18 cellular contexts compared by ENCODE assay signal in genomic region chr1:1062364-1063163, GRCh38. TPM values are rescaled to one million over a fixed set of nuclear protein-coding genes. Genes with fewer than 3 reads are reported as not detected.
A peak's percentile ranks its signal among the peaks of the same experiment; 100 is the strongest.
DNase-seq lines count a peak whose midpoint lies in the region; ATAC-seq and TF ChIP-seq lines count a peak whose summit lies in the region.
"Had no signal": no experiment of that assay in that cellular context is flagged by ENCODE, and none has a peak within 500 bp of the region (broad histone marks: within the 10 kb centered on the region; RNA-seq: fewer than 3 reads in every experiment).

No MANE protein-coding gene starts in this region.

- H3K4me1 Mint-ChIP-seq in activated CD4-positive, alpha-beta memory T cell treated with anti-CD3 and anti-CD28 coated beads, Interleukin-2, amount 10 ng/mL, durations not matched to agents 7 days and 5 days, result peaks cover 56% of the 10 kb centered on the region

- no peak for DNase-seq in GM06990 (ENCODE audit: extremely low read depth, insufficient read length)
- no peak for DNase-seq in activated CD4-positive, alpha-beta memory T cell treated with anti-CD3 and anti-CD28 coated beads, Interleukin-2, amount 10 ng/mL, durations not matched to agents 7 days and 5 days
- DNase-seq in erythroblast (lab: John Stamatoyannopoulos, UW), result peak; percentile 29 to 33
- DNase-seq in dedifferentiated amniotic fluid mesenchymal stem cell (ENCODE audit: extremely low spot score), result no peak
- DNase-seq in GM19238 (ENCODE audit: insufficient read length, low spot score), result no peak
- DNase-seq in COR-L47 (lab: John Stamatoyannopoulos, UW), result no peak
- DNase-seq: activated CD4-positive, CD25-positive, alpha-beta regulatory T cell treated with anti-CD3 and anti-CD28 coated beads, Interleukin-2, amount 50 U/mL, for 72 hours; activated gamma-delta T cell treated with Interleukin-2 at 50 U/mL for 16 hours; cerebellar nuclear complex; left ventricle myocardium inferior; NCI-H1436; NCI-H446; stimulated activated CD4-positive, alpha-beta T cell treated with anti-CD3 and anti-CD28 coated beads, Interleukin-2, amount 100 ng/mL, for 24 hours; stimulated activated CD8-positive, alpha-beta memory T cell treated with anti-CD3 and anti-CD28 coated beads, Interleukin-4, amount 100 ng/mL, for 48 hours; uterus had no signal

- peaks cover 11% of the 10 kb centered on the region for H3K27me3 Mint-ChIP-seq in activated CD4-positive, alpha-beta memory T cell treated with anti-CD3 and anti-CD28 coated beads, Interleukin-2, amount 10 ng/mL, durations not matched to agents 7 days and 5 days

- H2AFZ ChIP-seq in ACC112 (ENCODE audit: low read length, unreplicated experiment), result no peak overlapping the region

- H3K79me2 ChIP-seq in ACC112 (ENCODE audit: control insufficient read depth, insufficient read depth, low read length, unreplicated experiment), result no peaks in the 10 kb centered on the region

- H3K4me3 Mint-ChIP-seq in activated CD4-positive, alpha-beta memory T cell treated with anti-CD3 and anti-CD28 coated beads, Interleukin-2, amount 10 ng/mL, durations not matched to agents 7 days and 5 days, result peak overlapping the region; percentile 66

- no peak for TF ChIP-seq POLR2A in erythroblast (IDR thresholded peaks at IDR 0.05; ENCODE audit: low read length)

- no peak for TF ChIP-seq CTCF in GM06990 (IDR thresholded peaks at IDR 0.05; ENCODE audit: insufficient read depth, low read length, poor library complexity, severe bottlenecking)

- H3K36me3 ChIP-seq in ACC112 (ENCODE audit: insufficient read depth, low read length), result no peaks in the 10 kb centered on the region
- no peaks in the 10 kb centered on the region for H3K36me3 ChIP-seq in GM06990 (ENCODE audit: control insufficient read depth, insufficient read depth, low read length)
- H3K36me3 ChIP-seq: left ventricle myocardium inferior, uterus had no signal

- CTCF ChIA-PET in activated CD4-positive, alpha-beta memory T cell treated with anti-CD3 and anti-CD28 coated beads, Interleukin-2, amount 10 ng/mL, durations not matched to agents 7 days and 5 days (lab: Charles Lee), result interaction anchor here (0.6 to 3.9 kb wide), 9 partner anchors 22 to 199 kb away, joined by 3 to 19 read pairs (median 5); partner anchors contain the start of genes AGRN and PLEKHN1

- H3K4me3 ChIP-seq in ACC112 (ENCODE audit: low read depth, low read length), result peak overlapping the region; percentile 42; the same call in 1 of the 2 replicates
- peak overlapping the region; percentile 62; the same call in 1 of the 2 replicates for H3K4me3 ChIP-seq in GM06990 (replicated peaks; ENCODE audit: low read depth, low read length)
- H3K4me3 ChIP-seq: left ventricle myocardium inferior, uterus had no signal

- H3K9me3 Mint-ChIP-seq in activated CD4-positive, alpha-beta memory T cell treated with anti-CD3 and anti-CD28 coated beads, Interleukin-2, amount 10 ng/mL, durations not matched to agents 7 days and 5 days, result no peaks in the 10 kb centered on the region

- peak overlapping the region; percentile 54 for H3K27ac Mint-ChIP-seq in activated CD4-positive, alpha-beta memory T cell treated with anti-CD3 and anti-CD28 coated beads, Interleukin-2, amount 10 ng/mL, durations not matched to agents 7 days and 5 days

- H3K27ac ChIP-seq in ACC112 (ENCODE audit: low read depth, low read length), result no peak overlapping the region
- H3K27ac ChIP-seq: left ventricle myocardium inferior, uterus had no signal

- H3K4me1 ChIP-seq in ACC112 (ENCODE audit: control insufficient read depth, insufficient read depth, low read length, unreplicated experiment), result peaks cover 30% of the 10 kb centered on the region
- H3K4me1 ChIP-seq: uterus had no signal

- H3K27me3 ChIP-seq in ACC112 (ENCODE audit: insufficient read depth, low read length), result 0 out of 2 replicates have a peak, but pooled peaks cover 6% of the 10 kb centered on the region
- H3K27me3 ChIP-seq in GM06990 (replicated peaks; ENCODE audit: control insufficient read depth, insufficient read depth, low read length), result no peaks in the 10 kb centered on the region

- POLR2A ChIA-PET in activated CD4-positive, alpha-beta memory T cell treated with anti-CD3 and anti-CD28 coated beads, Interleukin-2, amount 10 ng/mL, durations not matched to agents 7 days and 5 days (lab: Charles Lee), result interaction anchor here (0.9 to 2.1 kb wide), 3 partner anchors 22 to 95 kb away, joined by 3 to 9 read pairs (median 3); no protein-coding TSS in a partner anchor

- no peak for ATAC-seq in GM21786 (IDR thresholded peaks at IDR 0.05; ENCODE audit: unreplicated experiment)
- ATAC-seq: esophagus mucosa had no signal

- H3K36me3 Mint-ChIP-seq in activated CD4-positive, alpha-beta memory T cell treated with anti-CD3 and anti-CD28 coated beads, Interleukin-2, amount 10 ng/mL, durations not matched to agents 7 days and 5 days (ENCODE audit: low read depth), result no peaks in the 10 kb centered on the region

RNA-seq across cellular contexts. Expression of gene RNF223, which starts 11.5 kb away (rescaled TPM):
- total RNA-seq in activated CD4-positive, alpha-beta memory T cell treated with anti-CD3 and anti-CD28 coated beads, Interleukin-2, amount 10 ng/mL, durations not matched to agents 7 days and 5 days, result not detected
- total RNA-seq: left ventricle myocardium inferior, uterus had no signal

RNA-seq across cellular contexts. Expression of gene AGRN, which starts 42.6 kb away (rescaled TPM):
- 10 to 100 TPM; 18.3 to 22.8 TPM for total RNA-seq in activated CD4-positive, alpha-beta memory T cell treated with anti-CD3 and anti-CD28 coated beads, Interleukin-2, amount 10 ng/mL, durations not matched to agents 7 days and 5 days

RNA-seq across cellular contexts. Expression of gene ISG15, which starts 49.3 kb away (rescaled TPM):
- total RNA-seq in activated CD4-positive, alpha-beta memory T cell treated with anti-CD3 and anti-CD28 coated beads, Interleukin-2, amount 10 ng/mL, durations not matched to agents 7 days and 5 days, result 100 to 1,000 TPM; 593 to 623 TPM

RNA-seq across cellular contexts. Expression of gene C1orf159, which starts 53.3 kb away (rescaled TPM):
- 10 to 100 TPM; 18.6 to 19.9 TPM for total RNA-seq in activated CD4-positive, alpha-beta memory T cell treated with anti-CD3 and anti-CD28 coated beads, Interleukin-2, amount 10 ng/mL, durations not matched to agents 7 days and 5 days

Comparison
In these comparisons a context has a peak if more than half of its experiments do, and no peak if none do; other contexts are left out.
1. DNase-seq: peak in erythroblast (2 of 2); none in GM06990 (single experiment), activated CD4-positive, alpha-beta memory T cell treated with anti-CD3 and anti-CD28 coated beads, Interleukin-2, amount 10 ng/mL, durations not matched to agents 7 days and 5 days (single experiment), dedifferentiated amniotic fluid mesenchymal stem cell (single experiment), GM19238 (single experiment) and COR-L47 (single experiment).